26 cellular contexts compared by ENCODE assay signal in the genomic region with DNA sequence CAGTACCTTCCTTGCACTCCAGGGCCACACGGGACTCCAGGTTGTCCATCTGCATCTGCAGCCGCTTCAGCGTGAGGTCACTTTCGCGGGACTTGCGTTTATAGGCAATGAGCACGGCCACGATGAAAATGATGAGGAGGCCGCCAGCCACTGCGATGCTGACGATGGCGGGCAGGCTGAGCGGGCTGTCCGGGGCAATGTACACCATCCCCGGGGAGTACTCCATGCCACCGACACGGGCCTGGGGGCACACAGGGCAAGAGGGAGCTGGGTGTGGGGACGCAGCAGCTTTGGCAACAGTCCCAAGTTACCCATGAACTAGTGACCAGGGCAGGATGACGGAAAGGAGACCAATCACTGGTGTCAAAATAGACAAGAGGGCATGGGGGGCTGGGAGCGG.
"Had no signal": no experiment of that assay in that cellular context is flagged by ENCODE, and none has a peak within 500 bp of the region (broad histone marks: within the 10 kb centered on the region; RNA-seq: fewer than 3 reads in every experiment).

No MANE protein-coding gene starts in this region.

- H3K27me3 Mint-ChIP-seq: memory B cell; stimulated activated naive CD8-positive, alpha-beta T cell treated with anti-CD3 and anti-CD28 coated beads, Interleukin-15, amount 100 ng/mL, for 72 hours; type B pancreatic cell had no signal

- DNase-seq: head of caudate nucleus; hippocampal formation; kidney glomerular epithelial cell; left colon; left lung; naive thymus-derived CD8-positive, alpha-beta T cell; ovary; retina; right cardiac atrium; small intestine; stimulated activated CD4-positive, alpha-beta T cell treated with anti-CD3 and anti-CD28 coated beads, Interleukin-1b, Interleukin-23, amount 100 ng/mL, for 48 hours; stimulated activated CD4-positive, alpha-beta T cell treated with anti-CD3 and anti-CD28 coated beads, Interleukin-2, amount 100 ng/mL, for 48 hours; stimulated activated CD4-positive, alpha-beta T cell treated with anti-CD3 and anti-CD28 coated beads, Interleukin-4, amount 100 ng/mL, for 4 hours; stimulated activated CD8-positive, alpha-beta memory T cell treated with anti-CD3 and anti-CD28 coated beads, Interleukin-4, amount 100 ng/mL, for 48 hours; stimulated activated naive CD4-positive, alpha-beta T cell treated with Interleukin-2 at 50 U/mL for 16 hours; stimulated activated naive CD8-positive, alpha-beta T cell treated with anti-CD3 and anti-CD28 coated beads, Interleukin-15, amount 100 ng/mL, for 72 hours; substantia nigra had no signal

- H3K4me3 Mint-ChIP-seq: memory B cell; naive thymus-derived CD8-positive, alpha-beta T cell; nephron; neural progenitor cell; stimulated activated memory B cell treated with anti-CD40 and anti-IgM and Interleukin-4, amounts not matched to agents 10 μg/mL and 1 μg/mL and 100 μg/mL, for 72 hours; stimulated activated naive CD8-positive, alpha-beta T cell treated with anti-CD3 and anti-CD28 coated beads, Interleukin-15, amount 100 ng/mL, for 72 hours; type B pancreatic cell had no signal

- H3K27ac ChIP-seq: left lung, neural progenitor cell, ovary, prostate gland, tibial nerve, vagina had no signal

- H3K9ac ChIP-seq: neural progenitor cell had no signal

- H3K9me3 Mint-ChIP-seq: memory B cell; naive thymus-derived CD8-positive, alpha-beta T cell; nephron; neural progenitor cell; stimulated activated memory B cell treated with anti-CD40 and anti-IgM and Interleukin-4, amounts not matched to agents 10 μg/mL and 1 μg/mL and 100 μg/mL, for 72 hours; stimulated activated naive CD8-positive, alpha-beta T cell treated with anti-CD3 and anti-CD28 coated beads, Interleukin-15, amount 100 ng/mL, for 72 hours; type B pancreatic cell had no signal

- H3K36me3 Mint-ChIP-seq: memory B cell; naive thymus-derived CD8-positive, alpha-beta T cell; neural progenitor cell; stimulated activated memory B cell treated with anti-CD40 and anti-IgM and Interleukin-4, amounts not matched to agents 10 μg/mL and 1 μg/mL and 100 μg/mL, for 72 hours; type B pancreatic cell had no signal

- H3K9me3 ChIP-seq: left lung, ovary, prostate gland, tibial nerve, vagina had no signal

- H3K27me3 ChIP-seq: left lung, neural progenitor cell, ovary, tibial nerve, vagina had no signal

- H3K4me3 ChIP-seq: left lung, neural progenitor cell, ovary, prostate gland, tibial nerve, vagina had no signal

- H3K36me3 ChIP-seq: left lung, neural progenitor cell, ovary, prostate gland, tibial nerve, vagina had no signal

- H2AFZ ChIP-seq: neural progenitor cell had no signal

- H3K4me1 Mint-ChIP-seq: memory B cell; naive thymus-derived CD8-positive, alpha-beta T cell; nephron; stimulated activated memory B cell treated with anti-CD40 and anti-IgM and Interleukin-4, amounts not matched to agents 10 μg/mL and 1 μg/mL and 100 μg/mL, for 72 hours; stimulated activated naive CD8-positive, alpha-beta T cell treated with anti-CD3 and anti-CD28 coated beads, Interleukin-15, amount 100 ng/mL, for 72 hours had no signal

- H3K4me2 ChIP-seq: neural progenitor cell had no signal

- H3K4me1 ChIP-seq: left lung, neural progenitor cell, prostate gland, tibial nerve, vagina had no signal

- ATAC-seq: left lung; naive thymus-derived CD8-positive, alpha-beta T cell; right cardiac atrium; sciatic nerve; stimulated activated memory B cell treated with anti-CD40 and anti-IgM and Interleukin-4, amounts not matched to agents 10 μg/mL and 1 μg/mL and 100 μg/mL, for 72 hours; stimulated activated naive CD8-positive, alpha-beta T cell treated with anti-CD3 and anti-CD28 coated beads, Interleukin-15, amount 100 ng/mL, for 72 hours had no signal

- H3K27ac Mint-ChIP-seq: memory B cell; naive thymus-derived CD8-positive, alpha-beta T cell; nephron; neural progenitor cell; stimulated activated memory B cell treated with anti-CD40 and anti-IgM and Interleukin-4, amounts not matched to agents 10 μg/mL and 1 μg/mL and 100 μg/mL, for 72 hours; stimulated activated naive CD8-positive, alpha-beta T cell treated with anti-CD3 and anti-CD28 coated beads, Interleukin-15, amount 100 ng/mL, for 72 hours; type B pancreatic cell had no signal
